In the genomic region with DNA sequence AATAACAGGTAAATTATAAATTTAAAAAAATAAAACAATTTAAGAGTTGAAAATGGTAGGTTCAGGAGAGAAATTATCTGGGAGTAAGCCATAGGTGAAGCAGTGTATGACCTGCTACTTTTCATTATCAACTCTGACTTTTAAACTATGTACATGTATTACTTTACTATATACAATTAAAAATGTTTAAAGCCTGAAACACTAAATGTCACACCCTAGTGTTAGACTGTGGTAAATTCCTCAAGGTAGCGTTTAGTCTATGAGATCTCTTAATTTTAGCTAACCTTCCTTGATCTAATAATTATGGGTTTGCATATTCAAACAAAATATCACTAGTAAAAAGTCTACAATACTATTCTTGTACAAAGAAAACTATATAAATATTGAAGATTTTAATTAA, we compare ENCODE assay signal across 1 cellular context.
TF ChIP-seq lines count a peak whose summit lies in the region.

No MANE protein-coding gene starts in this region.

TF ChIP-seq in IMR-90, 13 proteins besides CTCF, POLR2A, EP300 and RAD21:
- TF ChIP-seq RFX5 (IDR thresholded peaks at IDR 0.05; ENCODE audit: low read depth, low read length) = no peak
